Comparison of ENCODE assay signal across 13 cellular contexts in genomic region chr5:78553578-78553977, GRCh38.
DNase-seq lines count a peak whose midpoint lies in the region; ATAC-seq, FAIRE-seq and TF ChIP-seq lines count a peak whose summit lies in the region.
"Had no signal": no experiment of that assay in that cellular context is flagged by ENCODE, and none has a peak within 500 bp of the region (broad histone marks: within the 10 kb centered on the region; RNA-seq: fewer than 3 reads in every experiment).

No MANE protein-coding gene starts in this region.

- ATAC-seq in memory B cell (ENCODE audit: low read depth) (no peak), HG02759 (IDR thresholded peaks at IDR 0.05; ENCODE audit: unreplicated experiment) (no peak)

- intact Hi-C loops in dendritic cell treated with granulocyte-macrophage colony-stimulating factor and Interleukin-4, amounts not matched to agents 40 ng/mL and 50 ng/mL, for 4 days (cut with micrococcal nuclease) = no loop called here

- DNase-seq in GM19239 (ENCODE audit: insufficient read length, low spot score) (no peak), memory B cell (ENCODE audit: low spot score in 2 of 2) (no peak), osteocyte (ENCODE audit: extremely low spot score, unreplicated experiment) (no peak), activated T-cell treated with anti-CD3 and anti-CD28 coated beads for 4 hours (no peak), EL (no peak)
- DNase-seq: 8988T; CD4-positive, alpha-beta memory T cell; DMS79 treated with DMSO at 0.1 percent for 48 hours; GM23248 had no signal

- H3K27ac Mint-ChIP-seq in dendritic cell treated with granulocyte-macrophage colony-stimulating factor and Interleukin-4, amounts not matched to agents 40 ng/mL and 50 ng/mL, for 4 days = peak overlapping the region; percentile 18
- H3K27ac Mint-ChIP-seq in memory B cell = peak overlapping the region; percentile 70
- peak overlapping the region; percentile 76 for H3K27ac Mint-ChIP-seq in osteocyte (ENCODE audit: unreplicated experiment)
- H3K27ac Mint-ChIP-seq: CD4-positive, alpha-beta memory T cell had no signal

- no peaks in the 10 kb centered on the region for H3K27me3 Mint-ChIP-seq in dendritic cell treated with granulocyte-macrophage colony-stimulating factor and Interleukin-4, amounts not matched to agents 40 ng/mL and 50 ng/mL, for 4 days
- no peaks in the 10 kb centered on the region for H3K27me3 Mint-ChIP-seq in memory B cell
- H3K27me3 Mint-ChIP-seq in osteocyte (ENCODE audit: unreplicated experiment) = no peaks in the 10 kb centered on the region

- no peak for TF ChIP-seq CTCF in osteocyte (IDR thresholded peaks at IDR 0.05)

- peaks cover 62% of the 10 kb centered on the region for H3K4me1 Mint-ChIP-seq in dendritic cell treated with granulocyte-macrophage colony-stimulating factor and Interleukin-4, amounts not matched to agents 40 ng/mL and 50 ng/mL, for 4 days (ENCODE audit: low read depth)
- H3K4me1 Mint-ChIP-seq in memory B cell = peaks cover 21% of the 10 kb centered on the region
- peaks cover 40% of the 10 kb centered on the region for H3K4me1 Mint-ChIP-seq in osteocyte (ENCODE audit: unreplicated experiment)

- FAIRE-seq in GM19239 (lab: Jason Lieb, UNC) = peak; percentile 49
- FAIRE-seq: GM12878 had no signal

- H3K9me3 Mint-ChIP-seq in dendritic cell treated with granulocyte-macrophage colony-stimulating factor and Interleukin-4, amounts not matched to agents 40 ng/mL and 50 ng/mL, for 4 days = peaks cover 7% of the 10 kb centered on the region
- H3K9me3 Mint-ChIP-seq in memory B cell (no peaks in the 10 kb centered on the region), osteocyte (ENCODE audit: unreplicated experiment) (no peaks in the 10 kb centered on the region)
- H3K9me3 Mint-ChIP-seq: CD4-positive, alpha-beta memory T cell had no signal

- no peak overlapping the region for H3K4me3 Mint-ChIP-seq in dendritic cell treated with granulocyte-macrophage colony-stimulating factor and Interleukin-4, amounts not matched to agents 40 ng/mL and 50 ng/mL, for 4 days
- H3K4me3 Mint-ChIP-seq in memory B cell = no peak overlapping the region
- no peak overlapping the region for H3K4me3 Mint-ChIP-seq in osteocyte (ENCODE audit: unreplicated experiment)
- H3K4me3 Mint-ChIP-seq: CD14-positive monocyte; CD4-positive, alpha-beta memory T cell had no signal

- H3K36me3 Mint-ChIP-seq in dendritic cell treated with granulocyte-macrophage colony-stimulating factor and Interleukin-4, amounts not matched to agents 40 ng/mL and 50 ng/mL, for 4 days (ENCODE audit: low read depth) = no peaks in the 10 kb centered on the region
- H3K36me3 Mint-ChIP-seq in memory B cell (peaks cover 6% of the 10 kb centered on the region), osteocyte (ENCODE audit: unreplicated experiment) (peaks cover 24% of the 10 kb centered on the region)
- H3K36me3 Mint-ChIP-seq: CD4-positive, alpha-beta memory T cell had no signal

Comparison
In these comparisons a context has a peak if more than half of its experiments do, and no peak if none do; other contexts are left out.
1. H3K27ac Mint-ChIP-seq: peak in every context shown above with its lines; median percentile 76 in osteocyte; 70 in memory B cell; 18 in dendritic cell treated with granulocyte-macrophage colony-stimulating factor and Interleukin-4, amounts not matched to agents 40 ng/mL and 50 ng/mL, for 4 days.